ENCODE assay signal across 8 cellular contexts in the genomic region with DNA sequence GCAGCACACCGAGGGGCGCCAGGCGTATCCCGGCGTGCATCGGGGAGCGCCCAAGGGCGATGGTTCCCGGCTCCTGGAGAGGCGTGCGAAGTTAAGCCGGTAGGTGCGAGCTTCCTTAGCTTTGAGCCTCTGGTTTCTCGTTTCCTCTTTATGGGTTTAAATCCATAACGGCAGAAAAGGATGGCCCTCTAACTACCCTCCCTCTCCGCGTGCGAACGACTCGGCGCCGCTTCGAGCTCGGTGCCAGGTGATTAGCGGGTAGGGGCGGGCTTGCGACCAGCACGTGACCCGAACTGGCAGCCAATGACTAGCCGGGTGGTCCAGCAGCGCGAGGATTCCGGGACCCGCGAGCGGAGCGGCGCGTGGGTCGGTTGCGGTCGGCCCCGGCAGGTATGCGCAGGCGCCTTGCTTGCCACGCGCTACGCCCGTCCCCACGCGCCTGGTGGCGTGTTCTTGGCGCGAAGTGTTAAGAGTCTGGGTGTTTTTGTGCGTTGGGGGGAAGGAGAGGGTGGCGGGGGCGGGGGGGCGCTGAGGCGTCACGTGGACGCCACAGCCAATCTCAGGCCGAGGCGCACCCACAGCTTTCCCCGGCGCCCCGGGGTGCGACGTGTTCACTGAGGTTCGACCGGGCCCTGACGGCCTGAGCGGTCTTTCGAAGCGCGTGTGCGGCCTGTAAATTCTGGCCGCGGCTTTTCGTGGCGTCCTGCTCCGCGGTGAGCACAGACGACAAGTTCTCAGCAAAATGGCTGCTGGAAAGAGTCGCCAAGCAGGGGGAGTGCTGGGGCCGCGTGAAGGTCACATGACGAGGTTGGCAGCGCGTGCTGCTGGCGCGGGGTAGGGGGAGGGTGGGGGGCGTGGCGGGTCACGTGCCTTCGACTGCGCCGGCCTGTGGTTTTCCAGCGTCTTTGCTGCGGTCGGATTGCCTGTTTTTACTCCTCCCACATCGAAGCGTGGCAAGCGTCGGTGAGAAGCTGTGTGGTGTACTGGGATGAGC. TPM values are rescaled to one million over a fixed set of nuclear protein-coding genes. Genes with fewer than 3 reads are reported as not detected.
A peak's percentile ranks its signal among the peaks of the same experiment; 100 is the strongest.
DNase-seq lines count a peak whose midpoint lies in the region; ATAC-seq lines count a peak whose summit lies in the region.

No MANE protein-coding gene starts in this region.

- peak overlapping the region; percentile 52 for H3K4me3 ChIP-seq in endocrine pancreas (ENCODE audit: control insufficient read depth, insufficient read depth, low read length)
- H3K4me3 ChIP-seq in mesendoderm (ENCODE audit: low read length): peak overlapping the region; percentile 27

- no peak overlapping the region for H4K8ac ChIP-seq in mesendoderm (ENCODE audit: low read depth, low read length)

- peak overlapping the region; percentile 44 for H3K18ac ChIP-seq in mesendoderm (ENCODE audit: low read length)

- no peak overlapping the region for H3K4ac ChIP-seq in mesendoderm (ENCODE audit: low read depth, low read length)

- H2BK120ac ChIP-seq in mesendoderm (ENCODE audit: low read depth, low read length): no peak overlapping the region

- no peak overlapping the region for H3K23ac ChIP-seq in mesendoderm (ENCODE audit: low read length)

- H3K36me3 ChIP-seq in endocrine pancreas (ENCODE audit: control insufficient read depth, insufficient read depth, low read length) (no peaks in the 10 kb centered on the region), mesendoderm (ENCODE audit: control insufficient read depth, insufficient read depth, low read length) (no peaks in the 10 kb centered on the region)

- H4K5ac ChIP-seq in mesendoderm (ENCODE audit: low read length): no peak overlapping the region

- no peak overlapping the region for H2BK5ac ChIP-seq in mesendoderm (ENCODE audit: low read length)

- H3K4me1 ChIP-seq in endocrine pancreas (ENCODE audit: control insufficient read depth, insufficient read depth, low read length) (no peaks in the 10 kb centered on the region), mesendoderm (ENCODE audit: control insufficient read depth, low read depth, low read length) (no peaks in the 10 kb centered on the region)

- peak overlapping the region; percentile 85 for H3K56ac ChIP-seq in mesendoderm (ENCODE audit: low read length)

- no peaks in the 10 kb centered on the region for H3K9me3 ChIP-seq in endocrine pancreas (ENCODE audit: control insufficient read depth, low read length)

- H2AK5ac ChIP-seq in mesendoderm (ENCODE audit: low read length): no peak overlapping the region

- peak overlapping the region; percentile 53 for H3K4me2 ChIP-seq in mesendoderm (ENCODE audit: low read length)

- no peaks in the 10 kb centered on the region for H3K27me3 ChIP-seq in endocrine pancreas (ENCODE audit: control insufficient read depth, insufficient read depth, low read length)
- H3K27me3 ChIP-seq in mesendoderm (ENCODE audit: insufficient read depth, low read length, poor library complexity): peaks cover 2% of the 10 kb centered on the region

- no peaks in the 10 kb centered on the region for H3K79me1 ChIP-seq in mesendoderm (ENCODE audit: low read length)

- no peak overlapping the region for H3K27ac ChIP-seq in mesendoderm (ENCODE audit: low read depth, low read length)

- H3K79me2 ChIP-seq in mesendoderm (ENCODE audit: control insufficient read depth, insufficient read depth, low read length): no peaks in the 10 kb centered on the region

- no peak overlapping the region for H3K9ac ChIP-seq in endocrine pancreas (ENCODE audit: control insufficient read depth, insufficient read depth, low read length)
- H3K9ac ChIP-seq in mesendoderm (ENCODE audit: low read length): peak overlapping the region; percentile 54

- DNase-seq in Caki2 (ENCODE audit: low read depth) (peak; percentile 92), NOMO-1 (lab: John Stamatoyannopoulos, UW; ENCODE audit: unreplicated experiment in 2 of 2) (peak; percentile 88 to 89), mesendoderm (peak; percentile 92)
- DNase-seq in activated CD8-positive, alpha-beta memory T cell treated with anti-CD3 and anti-CD28 coated beads, Interleukin-2, amount 50 U/mL, for 4 hours: peak; percentile 83
- DNase-seq in stimulated activated CD4-positive, alpha-beta T cell treated with anti-CD3 and anti-CD28 coated beads, TNF-alpha, amount 100 ng/mL, for 4 hours (ENCODE audit: low read depth in 3 of 3): peak; percentile 60 to 85 (median 81)

- H2BK15ac ChIP-seq in mesendoderm (replicated peaks; ENCODE audit: low read depth): peak overlapping the region; percentile 11

- no CpG with 5 or more reads among the region's 104 CpGs for WGBS in mesendoderm (ENCODE audit: extremely low coverage, insufficient coverage, low lambda C conversion rate)

- in situ Hi-C loops in Caki2 (cut with HindIII; ENCODE audit: low pct_unique_long_range_greater_than_20kb, low sequenced_read_pairs): no loop called here

- ATAC-seq in HG03460 (IDR thresholded peaks at IDR 0.05; ENCODE audit: unreplicated experiment) (peak; percentile 78), HG03571 (IDR thresholded peaks at IDR 0.05; ENCODE audit: unreplicated experiment) (no peak)

RNA-seq across cellular contexts. Expression of a gene that starts 38.7 kb away (rescaled TPM):
- total RNA-seq in Caki2 (2014; rRNA removed; shearing (Covaris generic); ENCODE audit: low replicate concordance): 21.0 and 36.1 TPM in 2 replicates
- polyA plus RNA-seq in mesendoderm (2013, experiment 1 of 2): 10.1 TPM
- polyA plus RNA-seq in mesendoderm (2013, experiment 2 of 2): 10.2 TPM
